23 cellular contexts compared by ENCODE assay signal in genomic region chr3:176623751-176624150, GRCh38.
A peak's percentile ranks its signal among the peaks of the same experiment; 100 is the strongest.
DNase-seq lines count a peak whose midpoint lies in the region; ATAC-seq, FAIRE-seq and TF ChIP-seq lines count a peak whose summit lies in the region.
"Had no signal": no experiment of that assay in that cellular context is flagged by ENCODE, and none has a peak within 500 bp of the region (broad histone marks: within the 10 kb centered on the region; RNA-seq: fewer than 3 reads in every experiment).

No MANE protein-coding gene starts in this region.

- H3K9me1 ChIP-seq in endothelial cell of umbilical vein (replicated peaks; ENCODE audit: control insufficient read depth, extremely low read depth, insufficient read depth, low read length) = no peaks in the 10 kb centered on the region

- CTCF ChIA-PET in endothelial cell of umbilical vein (lab: Charles Lee) = interaction anchor here (2.1 kb wide), 1 partner anchor 11 kb away, joined by 5 read pairs; no protein-coding TSS in a partner anchor

- peak overlapping the region; percentile 0 for H3K27ac Mint-ChIP-seq in progenitor cell of endocrine pancreas
- H3K27ac Mint-ChIP-seq: CD4-positive, CD25-positive, alpha-beta regulatory T cell; CD8-positive, alpha-beta memory T cell had no signal

- TF ChIP-seq POLR2A in endothelial cell of umbilical vein (IDR thresholded peaks at IDR 0.05; ENCODE audit: low read depth, low read length) = no peak

- FAIRE-seq in endothelial cell of umbilical vein (lab: Jason Lieb, UNC) = no peak
- FAIRE-seq: GM12891, GM19239, HTR-8/SVneo, K562 had no signal

- BruUV-seq in endothelial cell of umbilical vein (replicated peaks; lab: Mats Ljungman, UMichigan) = no TSS peak

- DNase-seq in NCI-H146 (lab: John Stamatoyannopoulos, UW) (peak; percentile 12), NCI-H146 treated with DMSO at 0.1 percent for 48 hours (lab: John Stamatoyannopoulos, UW; ENCODE audit: unreplicated experiment) (no peak), HT-29 (ENCODE audit: low spot score) (peak; percentile 1), endothelial cell of umbilical vein (ENCODE audit: low read depth, low spot score) (no peak), progenitor cell of endocrine pancreas (ENCODE audit: low spot score, unreplicated experiment) (no peak), ACHN (no peak), 8988T (no peak)
- DNase-seq: BE2C; C1 segment of cervical spinal cord; CD4-positive, CD25-positive, alpha-beta regulatory T cell; CD8-positive, alpha-beta memory T cell; COR-L47; DMS 273 treated with DMSO at 0.1 percent for 48 hours; DND-41; EL; IMR-90 had no signal

- dilution Hi-C loops in endothelial cell of umbilical vein (cut with MboI; ENCODE audit: extremely low pct_ligation_motif_present, low sequenced_read_pairs) = no loop called here

- POLR2A ChIA-PET in endothelial cell of umbilical vein (lab: Charles Lee) = no interaction called here

- H3K79me2 ChIP-seq in endothelial cell of umbilical vein (ENCODE audit: control insufficient read depth, insufficient read depth, low read length) = no peaks in the 10 kb centered on the region

- no peaks in the 10 kb centered on the region for H4K20me1 ChIP-seq in endothelial cell of umbilical vein (replicated peaks; ENCODE audit: control insufficient read depth, extremely low read depth, insufficient read depth, low read length)

- no peak overlapping the region for H3K4me3 ChIP-seq in endothelial cell of umbilical vein (replicated peaks in 1 of 3; ENCODE audit: insufficient read depth in 1 of 3, low read depth in 1 of 3, low read length in 3 of 3)
- H3K4me3 ChIP-seq: HAP-1, K562 had no signal

- peak overlapping the region; percentile 42 for H2AFZ ChIP-seq in endothelial cell of umbilical vein (ENCODE audit: low read depth, low read length)

- H3K27me3 ChIP-seq in endothelial cell of umbilical vein (ENCODE audit: control insufficient read depth in 2 of 2, insufficient read depth in 2 of 2, low read length in 2 of 2) = no peaks in the 10 kb centered on the region
- H3K27me3 ChIP-seq: BE2C had no signal

- no peaks in the 10 kb centered on the region for H3K27me3 Mint-ChIP-seq in progenitor cell of endocrine pancreas
- H3K27me3 Mint-ChIP-seq: CD4-positive, CD25-positive, alpha-beta regulatory T cell; CD8-positive, alpha-beta memory T cell had no signal

- ATAC-seq in esophagus mucosa = no peak
- ATAC-seq: K562 had no signal

- no peak overlapping the region for H3K9ac ChIP-seq in endothelial cell of umbilical vein (replicated peaks; ENCODE audit: extremely low read depth, insufficient read depth, low read length)

- H3K36me3 Mint-ChIP-seq in progenitor cell of endocrine pancreas (ENCODE audit: insufficient read depth) = no peaks in the 10 kb centered on the region
- H3K36me3 Mint-ChIP-seq: CD4-positive, CD25-positive, alpha-beta regulatory T cell had no signal

- H3K27ac ChIP-seq in endothelial cell of umbilical vein (ENCODE audit: insufficient read depth, low read depth, low read length) = no peak overlapping the region
- H3K27ac ChIP-seq: HL-60 had no signal

- H3K4me2 ChIP-seq in endothelial cell of umbilical vein (ENCODE audit: insufficient read depth, low read length) = no peak overlapping the region

- H3K9me3 ChIP-seq in endothelial cell of umbilical vein (replicated peaks; ENCODE audit: control insufficient read depth, insufficient read depth, low read length) = no peaks in the 10 kb centered on the region
- H3K9me3 ChIP-seq: BE2C, HAP-1 had no signal

- no peaks in the 10 kb centered on the region for H3K9me3 Mint-ChIP-seq in progenitor cell of endocrine pancreas (ENCODE audit: low read depth)

- H3K4me1 ChIP-seq in endothelial cell of umbilical vein (ENCODE audit: control insufficient read depth, extremely low read depth, insufficient read depth, low read length) = no peaks in the 10 kb centered on the region
- H3K4me1 ChIP-seq: HAP-1 had no signal

- no peaks in the 10 kb centered on the region for H3K36me3 ChIP-seq in endothelial cell of umbilical vein (ENCODE audit: control insufficient read depth in 2 of 2, extremely low read depth in 1 of 2, insufficient read depth in 2 of 2, low read length in 2 of 2)
- H3K36me3 ChIP-seq: BE2C, HAP-1 had no signal

- in situ Hi-C loops in ACHN (cut with HindIII; ENCODE audit: low pct_ligation_motif_present, low pct_unique_long_range_greater_than_20kb, low sequenced_read_pairs) = no loop called here

- H3K4me1 Mint-ChIP-seq in progenitor cell of endocrine pancreas (ENCODE audit: low read depth) = peaks cover 15% of the 10 kb centered on the region
- H3K4me1 Mint-ChIP-seq: CD4-positive, CD25-positive, alpha-beta regulatory T cell; CD8-positive, alpha-beta memory T cell had no signal

- TF ChIP-seq CTCF in endothelial cell of umbilical vein (IDR thresholded peaks at IDR 0.05; ENCODE audit: extremely low read depth in 1 of 2, insufficient read depth in 1 of 2, low read depth in 1 of 2, low read length in 2 of 2) (no peak), progenitor cell of endocrine pancreas (IDR thresholded peaks at IDR 0.05; ENCODE audit: unreplicated experiment) (no peak)

- intact Hi-C loops in endothelial cell of umbilical vein (cut with micrococcal nuclease) = no loop called here

- no peak overlapping the region for H3K4me3 Mint-ChIP-seq in progenitor cell of endocrine pancreas (ENCODE audit: low read depth)
- H3K4me3 Mint-ChIP-seq: CD4-positive, CD25-positive, alpha-beta regulatory T cell; CD8-positive, alpha-beta memory T cell had no signal

TF ChIP-seq in endothelial cell of umbilical vein, 7 proteins besides CTCF, POLR2A, EP300 and RAD21:
- TF ChIP-seq GATA2 (IDR thresholded peaks at IDR 0.05; ENCODE audit: insufficient read depth, insufficient read length, low read depth, low read length) = no peak

Comparison
In these comparisons a context has a peak if more than half of its experiments do, and no peak if none do; other contexts are left out.
1. DNase-seq: peak in NCI-H146 (single experiment) and HT-29 (single experiment); none in NCI-H146 treated with DMSO at 0.1 percent for 48 hours (single experiment), endothelial cell of umbilical vein (single experiment), progenitor cell of endocrine pancreas (single experiment), ACHN (single experiment) and 8988T (single experiment).